In the genomic region with DNA sequence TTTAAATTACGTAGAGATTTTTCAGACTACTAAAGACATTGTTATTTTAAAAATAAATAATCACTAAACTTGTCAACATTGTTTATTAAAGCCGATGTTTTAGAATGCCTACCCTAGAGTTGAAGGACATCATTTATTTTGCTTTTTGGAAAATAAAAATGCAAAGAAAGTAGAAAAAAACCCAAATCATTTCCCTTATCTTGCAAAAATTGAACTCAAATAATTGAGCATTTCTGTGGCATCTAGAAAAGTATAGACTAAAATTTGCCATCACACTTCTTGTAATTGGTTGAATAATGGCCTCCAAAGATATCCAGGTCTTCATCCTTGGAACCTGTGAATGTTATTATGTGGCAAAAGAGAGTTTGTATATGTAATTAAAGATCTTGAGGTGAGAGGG, we compare ENCODE assay signal across 28 cellular contexts.
"Had no signal": no experiment of that assay in that cellular context is flagged by ENCODE, and none has a peak within 500 bp of the region (broad histone marks: within the 10 kb centered on the region; RNA-seq: fewer than 3 reads in every experiment).

No MANE protein-coding gene starts in this region.

- H3K9ac ChIP-seq: neural progenitor cell, parathyroid adenoma had no signal

- H3K9me3 ChIP-seq: ovary, psoas muscle, spleen, suprapubic skin, testis, tibial artery, transverse colon, upper lobe of right lung, vagina had no signal

- H3K36me3 ChIP-seq: neural progenitor cell, ovary, spleen, suprapubic skin, tibial artery, transverse colon, upper lobe of right lung, vagina had no signal

- H3K27me3 ChIP-seq: neural progenitor cell, ovary, testis, transverse colon, upper lobe of right lung, vagina had no signal

- H3K27ac ChIP-seq: neural progenitor cell, ovary, parathyroid adenoma, psoas muscle, skin epidermis, spleen, suprapubic skin, testis, tibial artery, transverse colon, upper lobe of right lung, vagina had no signal

- DNase-seq: natural killer cell; occipital lobe; ovary; posterior cingulate gyrus; psoas muscle; right cardiac atrium; spleen; stimulated activated CD4-positive, alpha-beta T cell treated with anti-CD3 and anti-CD28 coated beads, Interleukin-12 subunit alpha, Interleukin-12 subunit beta, amount 100 ng/mL, for 4 hours; stimulated activated CD4-positive, alpha-beta T cell treated with anti-CD3 and anti-CD28 coated beads, Interleukin-1b, Interleukin-23, amount 100 ng/mL, for 48 hours; stimulated activated CD4-positive, alpha-beta T cell treated with anti-CD3 and anti-CD28 coated beads, Interleukin-4, amount 100 ng/mL, for 1 hour; stimulated activated CD4-positive, alpha-beta T cell treated with anti-CD3 and anti-CD28 coated beads, Interleukin-4, amount 100 ng/mL, for 4 hours; stimulated activated CD8-positive, alpha-beta memory T cell treated with anti-CD3 and anti-CD28 coated beads, Interleukin-4, amount 100 ng/mL, for 48 hours; stimulated activated naive CD4-positive, alpha-beta T cell; stimulated activated naive CD8-positive, alpha-beta T cell treated with anti-CD3 and anti-CD28 coated beads, Interleukin-15, amount 100 ng/mL, for 72 hours; stimulated activated naive CD8-positive, alpha-beta T cell treated with anti-CD3 and anti-CD28 coated beads, Interleukin-15, Interleukin-2, amounts not matched to agents 100 U/mL and 50 U/mL, for 24 hours; substantia nigra; testis; tibial artery; transverse colon; upper lobe of right lung had no signal

- H3K4me3 ChIP-seq: neural progenitor cell, ovary, psoas muscle, skin epidermis, smooth muscle cell, spleen, suprapubic skin, testis, tibial artery, transverse colon, upper lobe of right lung, vagina had no signal

- H3K4me1 ChIP-seq: neural progenitor cell, parathyroid adenoma, psoas muscle, suprapubic skin, testis, tibial artery, upper lobe of right lung, vagina had no signal

- H3K79me2 ChIP-seq: parathyroid adenoma had no signal

- H3K4me2 ChIP-seq: neural progenitor cell, smooth muscle cell had no signal

- H2AFZ ChIP-seq: neural progenitor cell, parathyroid adenoma had no signal

- ATAC-seq: natural killer cell; psoas muscle; right cardiac atrium; sciatic nerve; stimulated activated memory B cell treated with anti-CD40 and anti-IgM and Interleukin-4, amounts not matched to agents 10 μg/mL and 1 μg/mL and 100 μg/mL, for 72 hours; stimulated activated naive CD8-positive, alpha-beta T cell treated with anti-CD3 and anti-CD28 coated beads, Interleukin-15, amount 100 ng/mL, for 72 hours; stimulated activated naive CD8-positive, alpha-beta T cell treated with anti-CD3 and anti-CD28 coated beads, Interleukin-15, Interleukin-2, amounts not matched to agents 100 U/mL and 50 U/mL, for 24 hours; upper lobe of right lung had no signal
